ENCODE assay signal across 15 cellular contexts in the genomic region with DNA sequence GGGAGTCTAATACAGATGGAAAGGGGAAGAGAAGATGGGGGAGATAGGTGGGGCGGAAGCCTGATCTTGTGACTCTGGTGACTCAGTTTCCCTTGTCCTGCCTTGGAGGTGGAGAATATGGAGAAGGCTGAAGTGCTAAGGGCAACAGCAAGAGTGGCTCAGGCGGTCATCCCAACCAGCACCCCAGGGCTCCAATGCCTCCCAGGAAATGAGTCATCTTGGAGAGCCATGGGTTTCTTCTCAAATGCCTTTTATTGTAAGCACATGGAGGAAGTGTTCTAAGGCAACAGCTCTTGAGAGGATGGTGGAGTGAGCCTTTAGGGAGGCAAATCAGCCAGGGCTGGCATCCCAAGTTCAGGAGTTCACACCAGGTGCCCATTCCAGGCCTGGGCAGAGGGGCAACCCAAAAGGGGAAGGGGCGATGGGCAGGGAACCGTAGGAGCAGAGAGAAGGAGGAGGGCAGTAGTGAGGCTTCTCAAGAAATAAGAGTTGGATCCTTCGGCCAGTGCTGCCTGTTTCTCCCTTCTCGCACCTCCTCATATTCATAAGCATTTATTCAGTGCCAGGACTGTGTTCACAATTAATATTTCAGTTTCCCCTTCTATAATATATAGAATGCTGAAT. TPM values are rescaled to one million over a fixed set of nuclear protein-coding genes. Genes with fewer than 3 reads are reported as not detected.
DNase-seq lines count a peak whose midpoint lies in the region; ATAC-seq and TF ChIP-seq lines count a peak whose summit lies in the region.
"Had no signal": no experiment of that assay in that cellular context is flagged by ENCODE, and none has a peak within 500 bp of the region (broad histone marks: within the 10 kb centered on the region; RNA-seq: fewer than 3 reads in every experiment).

No MANE protein-coding gene starts in this region.

- peaks cover 6% of the 10 kb centered on the region for H3K9me3 Mint-ChIP-seq in Calu3 (ENCODE audit: low read depth, unreplicated experiment)
- H3K9me3 Mint-ChIP-seq: activated CD4-positive, alpha-beta T cell treated with anti-CD3 and anti-CD28 coated beads, Interleukin-2, amount 10 ng/mL, durations not matched to agents 7 days and 5 days; activated T-helper 17 cell treated with anti-CD3 and anti-CD28 coated beads, Interleukin-2, amount 50 U/mL, for 72 hours; T-helper 2 cell treated with Interferon-gamma antibody and Interleukin-4, amounts not matched to agents 5 μg/mL and 100 μg/mL, for 36 hours had no signal

- no TSS peak for BruUV-seq in Calu3 (replicated peaks; lab: Mats Ljungman, UMichigan)

- H3K27me3 Mint-ChIP-seq in Calu3 (ENCODE audit: unreplicated experiment), result no peaks in the 10 kb centered on the region
- H3K27me3 Mint-ChIP-seq in T-helper 17 cell, result peaks cover 31% of the 10 kb centered on the region

- no peaks in the 10 kb centered on the region for H3K27me3 ChIP-seq in foreskin keratinocyte

- ATAC-seq in T-helper 17 cell (no peak), foreskin keratinocyte (peak; percentile 14), HG03342 (IDR thresholded peaks at IDR 0.05; ENCODE audit: unreplicated experiment) (no peak)
- ATAC-seq: activated T-helper 17 cell treated with anti-CD3 and anti-CD28 coated beads, Interleukin-2, amount 50 U/mL, for 72 hours; stimulated activated naive CD8-positive, alpha-beta T cell treated with anti-CD3 and anti-CD28 coated beads, Interleukin-15, Interleukin-2, amounts not matched to agents 100 U/mL and 50 U/mL, for 24 hours had no signal

- CTCF ChIA-PET in Calu3 (lab: Charles Lee), result no interaction called here

- H3K4me3 Mint-ChIP-seq in Calu3 (ENCODE audit: low read depth, unreplicated experiment), result no peak overlapping the region
- no peak overlapping the region for H3K4me3 Mint-ChIP-seq in T-helper 17 cell
- H3K4me3 Mint-ChIP-seq: activated CD4-positive, alpha-beta T cell treated with anti-CD3 and anti-CD28 coated beads, Interleukin-2, amount 10 ng/mL, durations not matched to agents 7 days and 5 days; activated T-helper 17 cell treated with anti-CD3 and anti-CD28 coated beads, Interleukin-2, amount 50 U/mL, for 72 hours; T-helper 2 cell treated with Interferon-gamma antibody and Interleukin-4, amounts not matched to agents 5 μg/mL and 100 μg/mL, for 36 hours had no signal

- peaks cover 72% of the 10 kb centered on the region for H3K4me1 Mint-ChIP-seq in Calu3 (ENCODE audit: low read depth, unreplicated experiment)
- peaks cover 4% of the 10 kb centered on the region for H3K4me1 Mint-ChIP-seq in T-helper 17 cell
- H3K4me1 Mint-ChIP-seq: activated T-helper 17 cell treated with anti-CD3 and anti-CD28 coated beads, Interleukin-2, amount 50 U/mL, for 72 hours had no signal

- H3K4me1 ChIP-seq in foreskin keratinocyte, result peaks cover 29% of the 10 kb centered on the region

- TF ChIP-seq CTCF in Calu3 (IDR thresholded peaks at IDR 0.05; ENCODE audit: unreplicated experiment), result no peak
- TF ChIP-seq CTCF in foreskin keratinocyte (conservative IDR thresholded peaks at IDR 0.05), result peak; percentile 2

- H3K9me3 ChIP-seq in T-helper 17 cell (ENCODE audit: control insufficient read depth, low read length, poor library complexity, severe bottlenecking), result no peaks in the 10 kb centered on the region
- H3K9me3 ChIP-seq: BLaER1 had no signal

- H3K36me3 Mint-ChIP-seq in Calu3 (ENCODE audit: insufficient read depth, unreplicated experiment) (peaks cover 19% of the 10 kb centered on the region), T-helper 17 cell (ENCODE audit: low read depth) (no peaks in the 10 kb centered on the region)

- intact Hi-C loops in Calu3 (cut with micrococcal nuclease; ENCODE audit: unreplicated experiment), result no loop called here

- peak overlapping the region; percentile 89 for H3K27ac ChIP-seq in foreskin keratinocyte
- H3K27ac ChIP-seq: BLaER1 had no signal

- peak; percentile 41 for DNase-seq in Calu3
- peak; percentile 62 for DNase-seq in HT-29 (ENCODE audit: low spot score)
- no peak for DNase-seq in T-helper 17 cell
- peak; percentile 54 to 79 for DNase-seq in foreskin keratinocyte
- no peak for DNase-seq in cortex of kidney (lab: John Stamatoyannopoulos, UW)
- no peak for DNase-seq in GM19240 (ENCODE audit: insufficient read length, low spot score)
- DNase-seq in islet precursor cell, result no peak
- DNase-seq: activated CD4-positive, alpha-beta T cell treated with anti-CD3 and anti-CD28 coated beads, Interleukin-2, amount 10 ng/mL, durations not matched to agents 7 days and 5 days; hypothalamus; MM.1S; stimulated activated naive CD8-positive, alpha-beta T cell treated with anti-CD3 and anti-CD28 coated beads, Interleukin-15, Interleukin-2, amounts not matched to agents 100 U/mL and 50 U/mL, for 24 hours had no signal

- H3K27ac Mint-ChIP-seq in Calu3 (ENCODE audit: unreplicated experiment) (peak overlapping the region; percentile 79), T-helper 17 cell (peak overlapping the region; percentile 27)
- H3K27ac Mint-ChIP-seq: activated CD4-positive, alpha-beta T cell treated with anti-CD3 and anti-CD28 coated beads, Interleukin-2, amount 10 ng/mL, durations not matched to agents 7 days and 5 days; activated T-helper 17 cell treated with anti-CD3 and anti-CD28 coated beads, Interleukin-2, amount 50 U/mL, for 72 hours; T-helper 2 cell treated with Interferon-gamma antibody and Interleukin-4, amounts not matched to agents 5 μg/mL and 100 μg/mL, for 36 hours had no signal

RNA-seq across cellular contexts. Expression of a gene that starts 13.1 kb away (rescaled TPM):
- 169 and 179 TPM in 2 replicates for total RNA-seq in Calu3 (2022)
- total RNA-seq in HT-29 (2014; rRNA removed; shearing (Covaris generic)), result 398 and 402 TPM in 2 replicates
- total RNA-seq in T-helper 17 cell, result 10 to 100 TPM; 15.9 to 16.6 TPM
- total RNA-seq in foreskin keratinocyte, result 228 and 254 TPM in 2 replicates
- polyA plus RNA-seq in foreskin keratinocyte, result 234 and 257 TPM in 2 replicates

RNA-seq across cellular contexts. Expression of a gene that starts 46.8 kb away (rescaled TPM):
- total RNA-seq in Calu3 (2022) (90.1 and 91.6 TPM in 2 replicates), T-helper 17 cell (10 to 100 TPM; 44.4 to 53.4 TPM), foreskin keratinocyte (79.9 and 85.9 TPM in 2 replicates)
- 19.3 and 25.1 TPM in 2 replicates for total RNA-seq in HT-29 (2014; rRNA removed; shearing (Covaris generic))
- polyA plus RNA-seq in foreskin keratinocyte, result 10.4 and 11.3 TPM in 2 replicates

Comparison
In these comparisons a context has a peak if more than half of its experiments do, and no peak if none do; other contexts are left out.
1. DNase-seq: peak in Calu3 (single experiment), HT-29 (single experiment) and foreskin keratinocyte (2 of 2); none in T-helper 17 cell (0 of 3), cortex of kidney (single experiment), GM19240 (single experiment) and islet precursor cell (single experiment).